In the genomic region with DNA sequence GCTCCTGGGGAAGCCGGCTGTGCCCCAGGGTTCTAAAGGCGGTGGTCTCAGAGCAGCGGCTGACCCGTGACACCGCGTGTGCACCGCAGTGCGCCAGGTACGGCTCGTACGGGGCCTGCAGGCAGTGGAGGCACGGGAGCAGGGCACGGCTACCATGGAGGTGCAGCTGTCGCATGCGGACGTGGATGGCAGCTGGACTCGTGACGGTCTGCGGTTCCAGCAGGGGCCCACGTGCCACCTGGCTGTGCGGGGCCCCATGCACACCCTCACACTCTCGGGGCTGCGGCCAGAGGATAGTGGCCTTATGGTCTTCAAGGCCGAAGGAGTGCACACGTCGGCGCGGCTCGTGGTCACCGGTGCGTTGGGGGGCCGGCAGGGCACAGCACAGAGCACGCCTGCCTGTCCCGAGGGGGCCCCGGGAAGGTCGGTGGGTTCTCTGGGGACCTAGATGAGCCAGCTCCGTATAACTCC, we compare ENCODE assay signal across 8 cellular contexts.
DNase-seq lines count a peak whose midpoint lies in the region; ATAC-seq and TF ChIP-seq lines count a peak whose summit lies in the region.

No MANE protein-coding gene starts in this region.

- H3K4me3 ChIP-seq in AG10803 (ENCODE audit: low read length) = peak overlapping the region; percentile 69
- peak overlapping the region; percentile 20 to 71 (median 56) for H3K4me3 ChIP-seq in dorsolateral prefrontal cortex

- H3K4me3 Mint-ChIP-seq in nephron progenitor cell = peak overlapping the region; percentile 77

- DNase-seq in AG10803 (ENCODE audit: low read depth) = no peak
- peak in 2 of 10 donors; percentile 15 to 27 for DNase-seq in dorsolateral prefrontal cortex
- no peak for DNase-seq in nephron progenitor cell
- no peak for DNase-seq in DMS114 treated with DMSO at 0.1 percent for 48 hours (lab: John Stamatoyannopoulos, UW; ENCODE audit: unreplicated experiment)
- DNase-seq in effector CD4-positive, alpha-beta T cell = no peak

- H3K27me3 ChIP-seq in dorsolateral prefrontal cortex = peaks cover 0 to 6% (median 0%) of the 10 kb centered on the region in 45 donors

- ATAC-seq in HG03432 (IDR thresholded peaks at IDR 0.05; ENCODE audit: unreplicated experiment) (peak; percentile 9), HG03039 (IDR thresholded peaks at IDR 0.05; ENCODE audit: unreplicated experiment) (no peak), HG03139 (IDR thresholded peaks at IDR 0.05; ENCODE audit: unreplicated experiment) (no peak)

- no peaks in the 10 kb centered on the region for H3K9me3 Mint-ChIP-seq in nephron progenitor cell

- H3K4me1 Mint-ChIP-seq in nephron progenitor cell = peaks cover 5% of the 10 kb centered on the region

- H3K27ac ChIP-seq in dorsolateral prefrontal cortex = peak overlapping the region in 3 of 59 donors; percentile 35 to 70 (median 66)

- no peak overlapping the region for H3K27ac Mint-ChIP-seq in nephron progenitor cell

- intact Hi-C loops in dorsolateral prefrontal cortex (cut with DNase I) = no loop called here

- peaks cover 7% of the 10 kb centered on the region for H3K27me3 Mint-ChIP-seq in nephron progenitor cell (ENCODE audit: low read depth, poor library complexity)

- H3K36me3 Mint-ChIP-seq in nephron progenitor cell (ENCODE audit: low read depth) = peaks cover 16% of the 10 kb centered on the region

- no peak for TF ChIP-seq CTCF in AG10803 (conservative IDR thresholded peaks at IDR 0.05; ENCODE audit: low read length)
- TF ChIP-seq CTCF in dorsolateral prefrontal cortex (IDR thresholded peaks at IDR 0.05 in 54 of 56, conservative IDR thresholded peaks at IDR 0.05 in 2 of 56; ENCODE audit: low read depth in 1 of 56, partially characterized antibody in 56 of 56) = no peak
- TF ChIP-seq CTCF in nephron progenitor cell (IDR thresholded peaks at IDR 0.05) = no peak
